ENCODE assay signal across 7 cellular contexts in the genomic region with DNA sequence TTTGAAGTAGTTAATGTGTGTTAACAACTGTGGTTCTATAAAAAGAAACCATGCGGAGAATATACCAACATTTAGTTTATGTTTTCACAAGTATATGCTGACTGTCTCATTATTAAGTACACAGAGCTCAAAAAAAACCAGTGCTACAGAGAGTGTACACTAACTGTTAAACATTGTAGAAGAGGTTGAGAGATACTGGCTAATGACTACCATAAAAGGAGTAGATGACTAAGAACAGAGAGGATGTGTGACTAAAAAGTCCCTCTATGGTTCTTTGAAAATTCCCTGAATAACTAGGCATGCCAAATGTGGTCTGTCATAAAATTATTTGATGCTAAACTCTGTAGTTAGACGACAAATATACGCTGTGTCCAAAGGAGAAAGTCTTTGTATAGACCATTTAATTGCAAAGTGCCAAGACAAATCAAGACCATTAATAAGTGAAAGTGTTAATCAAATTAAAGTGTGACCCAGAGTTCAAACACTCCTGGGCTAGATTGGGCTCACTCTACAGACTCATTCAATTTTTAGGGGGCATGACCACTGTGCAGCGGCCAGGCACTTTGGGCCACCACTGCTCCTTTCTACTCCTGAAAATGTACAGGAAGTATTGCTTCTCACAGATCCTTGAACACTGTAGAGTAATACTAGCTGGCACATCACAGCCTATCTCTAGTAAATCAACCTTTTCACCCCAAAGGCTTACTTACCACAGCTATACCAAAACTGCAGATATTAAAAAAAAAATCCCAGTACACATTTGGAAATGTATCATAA. TPM values are rescaled to one million over a fixed set of nuclear protein-coding genes. Genes with fewer than 3 reads are reported as not detected.
DNase-seq lines count a peak whose midpoint lies in the region; ATAC-seq and TF ChIP-seq lines count a peak whose summit lies in the region.

No MANE protein-coding gene starts in this region.

- no peaks in the 10 kb centered on the region; the same call in 1 of the 2 replicates for H3K27me3 Mint-ChIP-seq in HFFc6 (ENCODE audit: insufficient read depth)

- no peaks in the 10 kb centered on the region for H4K20me1 ChIP-seq in PC-3 (ENCODE audit: low read length)

- H3K9me3 Mint-ChIP-seq in HFFc6: no peaks in the 10 kb centered on the region

- H3K9ac ChIP-seq in PC-3 (ENCODE audit: low read length): no peak overlapping the region

- no peaks in the 10 kb centered on the region for H3K36me3 ChIP-seq in PC-3 (ENCODE audit: low read depth, low read length)

- H3K4me3 ChIP-seq in PC-3 (ENCODE audit: low read length): no peak overlapping the region; the same call in 1 of the 2 replicates

- peak overlapping the region; percentile 60 for H3K27ac ChIP-seq in PC-3 (ENCODE audit: low read length)

- intact Hi-C loops in PC-3 (cut with micrococcal nuclease): loop anchor here (2.0 to 5.0 kb wide), 2 partner anchors 37 to 52 kb away; no protein-coding TSS in a partner anchor

- peak overlapping the region; percentile 90 for H3K27ac Mint-ChIP-seq in HFFc6

- no peaks in the 10 kb centered on the region for H3K9me2 ChIP-seq in PC-3 (replicated peaks; ENCODE audit: low read length)

- DNase-seq in HFFc6: peak; percentile 95
- DNase-seq in PC-3: peak; percentile 92
- peak; percentile 8 for DNase-seq in fibroblast of the conjunctiva (ENCODE audit: low read depth)
- no peak for DNase-seq in NCI-H1417 (lab: John Stamatoyannopoulos, UW)
- DNase-seq in NCI-H524 treated with DMSO at 0.1 percent for 48 hours (lab: John Stamatoyannopoulos, UW): no peak
- DNase-seq in T-helper 9 cell: no peak

- H3K9me3 ChIP-seq in PC-3 (ENCODE audit: low read length): no peaks in the 10 kb centered on the region

- peaks cover 5% of the 10 kb centered on the region for H3K36me3 Mint-ChIP-seq in HFFc6 (ENCODE audit: low read depth)

- H2AFZ ChIP-seq in PC-3 (ENCODE audit: low read length): no peak overlapping the region

- TF ChIP-seq CTCF in HFFc6 (IDR thresholded peaks at IDR 0.05): no peak
- TF ChIP-seq CTCF in PC-3 (conservative IDR thresholded peaks at IDR 0.05; ENCODE audit: low read depth, low read length): no peak

- ATAC-seq in GM18508 (IDR thresholded peaks at IDR 0.05; ENCODE audit: insufficient read depth, unreplicated experiment) (peak; percentile 84), PC-3 (peak; percentile 98)

- H3K27me3 ChIP-seq in PC-3 (ENCODE audit: low read length): no peaks in the 10 kb centered on the region

- H3K79me2 ChIP-seq in PC-3 (ENCODE audit: low read length): peaks cover 12% of the 10 kb centered on the region; the same call in 1 of the 2 replicates

- CTCF ChIA-PET in PC-3 (lab: Charles Lee): interaction anchor here (0.6 to 1.0 kb wide), 2 partner anchors 52 kb away, joined by 4 to 6 read pairs; no protein-coding TSS in a partner anchor

- peaks cover 23% of the 10 kb centered on the region for H3K4me1 ChIP-seq in PC-3 (ENCODE audit: insufficient read depth, low read length)

- H3K4me3 Mint-ChIP-seq in HFFc6: peak overlapping the region; percentile 74

- H3K4me2 ChIP-seq in PC-3 (ENCODE audit: low read length): peak overlapping the region; percentile 46

- H3K4me1 Mint-ChIP-seq in HFFc6 (ENCODE audit: low read depth): peaks cover 61% of the 10 kb centered on the region

- no TSS peak for BruUV-seq in PC-3 (replicated peaks; lab: Mats Ljungman, UMichigan)

- H3F3A ChIP-seq in PC-3 (ENCODE audit: low read length, unreplicated experiment): no peaks in the 10 kb centered on the region

- POLR2A ChIA-PET in PC-3 (lab: Charles Lee; ENCODE audit: unreplicated experiment): interaction anchor here (0.5 to 1.0 kb wide), 5 partner anchors 12 to 357 kb away, joined by 3 to 4 read pairs (median 4); partner anchors contain the start of genes CEP68 and SERTAD2

RNA-seq across cellular contexts. Expression of gene SERTAD2, which starts 45.1 kb away (rescaled TPM):
- total RNA-seq in HFFc6 (2021; fragmentation: NEBNext Ultra II Directional; extraction: Animal tissue kit (Norgen Biotek cat#: 25700)): 10 to 100 TPM; 22.2 to 33.9 (median 29.1) TPM
- 19.8 and 34.9 TPM in 2 replicates for total RNA-seq in PC-3 (2014; rRNA removed)

Comparison
In these comparisons a context has a peak if more than half of its experiments do, and no peak if none do; other contexts are left out.
1. DNase-seq: peak in HFFc6 (single experiment), PC-3 (single experiment) and fibroblast of the conjunctiva (single experiment); none in NCI-H1417 (0 of 3), NCI-H524 treated with DMSO at 0.1 percent for 48 hours (single experiment) and T-helper 9 cell (single experiment).